Comparison of ENCODE assay signal across 1 cellular context in the genomic region with DNA sequence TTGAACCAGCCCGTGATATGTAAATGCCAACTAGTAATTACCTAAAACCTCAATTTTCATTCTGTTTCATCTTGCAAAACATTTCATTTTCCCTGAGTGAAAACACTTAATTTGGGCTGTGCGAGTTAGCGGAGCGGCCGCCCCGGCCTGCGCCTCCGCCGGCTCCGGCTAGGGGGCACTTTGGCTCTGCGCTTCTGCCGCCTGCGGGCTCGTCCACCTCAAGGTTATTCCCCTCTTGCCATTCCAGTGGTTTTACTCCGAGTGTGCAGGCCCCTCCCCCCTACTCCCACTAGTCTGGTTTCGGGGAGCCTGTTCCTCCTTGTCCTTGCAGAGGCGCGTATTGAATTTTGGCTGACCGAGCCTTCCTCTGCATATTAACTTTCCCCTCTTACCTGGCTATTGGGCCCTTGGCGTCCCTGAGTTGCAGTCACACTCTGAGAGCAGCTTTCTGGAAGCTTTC.
TF ChIP-seq lines count a peak whose summit lies in the region.

No MANE protein-coding gene starts in this region.

TF ChIP-seq in SK-N-SH treated with all-trans-retinoic acid at 6 μM for 48 hours, 23 proteins besides CTCF, POLR2A, EP300 and RAD21 (continued from another document):
- TF ChIP-seq, protein P1, sequence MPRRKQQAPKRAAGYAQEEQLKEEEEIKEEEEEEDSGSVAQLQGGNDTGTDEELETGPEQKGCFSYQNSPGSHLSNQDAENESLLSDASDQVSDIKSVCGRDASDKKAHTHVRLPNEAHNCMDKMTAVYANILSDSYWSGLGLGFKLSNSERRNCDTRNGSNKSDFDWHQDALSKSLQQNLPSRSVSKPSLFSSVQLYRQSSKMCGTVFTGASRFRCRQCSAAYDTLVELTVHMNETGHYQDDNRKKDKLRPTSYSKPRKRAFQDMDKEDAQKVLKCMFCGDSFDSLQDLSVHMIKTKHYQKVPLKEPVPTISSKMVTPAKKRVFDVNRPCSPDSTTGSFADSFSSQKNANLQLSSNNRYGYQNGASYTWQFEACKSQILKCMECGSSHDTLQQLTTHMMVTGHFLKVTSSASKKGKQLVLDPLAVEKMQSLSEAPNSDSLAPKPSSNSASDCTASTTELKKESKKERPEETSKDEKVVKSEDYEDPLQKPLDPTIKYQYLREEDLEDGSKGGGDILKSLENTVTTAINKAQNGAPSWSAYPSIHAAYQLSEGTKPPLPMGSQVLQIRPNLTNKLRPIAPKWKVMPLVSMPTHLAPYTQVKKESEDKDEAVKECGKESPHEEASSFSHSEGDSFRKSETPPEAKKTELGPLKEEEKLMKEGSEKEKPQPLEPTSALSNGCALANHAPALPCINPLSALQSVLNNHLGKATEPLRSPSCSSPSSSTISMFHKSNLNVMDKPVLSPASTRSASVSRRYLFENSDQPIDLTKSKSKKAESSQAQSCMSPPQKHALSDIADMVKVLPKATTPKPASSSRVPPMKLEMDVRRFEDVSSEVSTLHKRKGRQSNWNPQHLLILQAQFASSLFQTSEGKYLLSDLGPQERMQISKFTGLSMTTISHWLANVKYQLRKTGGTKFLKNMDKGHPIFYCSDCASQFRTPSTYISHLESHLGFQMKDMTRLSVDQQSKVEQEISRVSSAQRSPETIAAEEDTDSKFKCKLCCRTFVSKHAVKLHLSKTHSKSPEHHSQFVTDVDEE (CRISPR knock-in tag; IDR thresholded peaks at IDR 0.05) = no peak
- no peak for TF ChIP-seq ZNF8 (CRISPR knock-in tag; IDR thresholded peaks at IDR 0.05)
- TF ChIP-seq ISL1 (CRISPR knock-in tag; IDR thresholded peaks at IDR 0.05) = no peak
- TF ChIP-seq, protein P2, sequence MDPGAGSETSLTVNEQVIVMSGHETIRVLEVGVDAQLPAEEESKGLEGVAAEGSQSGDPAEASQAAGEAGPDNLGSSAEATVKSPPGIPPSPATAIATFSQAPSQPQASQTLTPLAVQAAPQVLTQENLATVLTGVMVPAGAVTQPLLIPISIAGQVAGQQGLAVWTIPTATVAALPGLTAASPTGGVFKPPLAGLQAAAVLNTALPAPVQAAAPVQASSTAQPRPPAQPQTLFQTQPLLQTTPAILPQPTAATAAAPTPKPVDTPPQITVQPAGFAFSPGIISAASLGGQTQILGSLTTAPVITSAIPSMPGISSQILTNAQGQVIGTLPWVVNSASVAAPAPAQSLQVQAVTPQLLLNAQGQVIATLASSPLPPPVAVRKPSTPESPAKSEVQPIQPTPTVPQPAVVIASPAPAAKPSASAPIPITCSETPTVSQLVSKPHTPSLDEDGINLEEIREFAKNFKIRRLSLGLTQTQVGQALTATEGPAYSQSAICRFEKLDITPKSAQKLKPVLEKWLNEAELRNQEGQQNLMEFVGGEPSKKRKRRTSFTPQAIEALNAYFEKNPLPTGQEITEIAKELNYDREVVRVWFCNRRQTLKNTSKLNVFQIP (CRISPR knock-in tag; IDR thresholded peaks at IDR 0.05; ENCODE audit: borderline replicate concordance, low read depth) = no peak
- no peak for TF ChIP-seq CSDC2 (CRISPR knock-in tag; IDR thresholded peaks at IDR 0.05)
- no peak for TF ChIP-seq SNAI2 (CRISPR knock-in tag; IDR thresholded peaks at IDR 0.05)
- TF ChIP-seq PPARA (CRISPR knock-in tag; IDR thresholded peaks at IDR 0.05; ENCODE audit: borderline replicate concordance) = no peak
